ENCODE assay signal across 23 cellular contexts in the genomic region with DNA sequence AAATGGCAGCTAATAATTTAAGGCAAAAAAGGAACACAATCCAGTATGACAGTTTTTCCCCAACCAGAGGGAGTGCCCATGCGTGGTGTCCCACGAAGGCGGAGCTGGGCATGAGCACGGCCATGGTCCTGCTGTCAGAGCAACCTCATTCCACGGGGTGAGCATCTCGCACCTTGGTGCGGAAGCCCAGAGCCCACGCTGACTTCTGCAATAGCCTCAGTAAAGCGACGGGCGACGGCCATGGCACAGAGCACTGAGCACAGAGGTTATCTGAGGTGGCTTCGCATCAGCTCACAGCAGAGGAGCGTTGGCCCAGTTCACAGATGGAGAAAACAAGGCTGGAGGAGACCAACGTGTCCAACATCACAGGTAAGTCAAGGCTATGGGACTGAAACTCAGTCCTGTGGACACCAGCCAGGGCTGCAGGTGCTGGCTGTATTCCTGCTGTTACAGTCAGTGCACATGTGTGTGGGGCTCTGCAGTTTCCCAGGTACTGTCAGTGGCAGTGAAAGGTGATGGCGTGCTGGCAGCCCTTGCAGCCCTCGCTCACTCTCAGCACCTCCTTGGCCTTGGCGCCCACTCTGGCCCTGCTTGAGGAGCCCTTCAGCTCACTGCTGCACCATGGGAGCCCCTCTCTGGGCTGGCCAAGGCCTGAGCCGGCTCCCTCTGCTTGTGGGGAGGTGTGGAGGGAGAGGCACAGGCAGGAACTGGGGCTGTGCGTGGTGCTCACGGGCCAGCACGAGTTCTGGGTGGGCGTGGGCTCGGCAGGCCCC.
DNase-seq lines count a peak whose midpoint lies in the region; ATAC-seq, FAIRE-seq and TF ChIP-seq lines count a peak whose summit lies in the region.
"Had no signal": no experiment of that assay in that cellular context is flagged by ENCODE, and none has a peak within 500 bp of the region (broad histone marks: within the 10 kb centered on the region; RNA-seq: fewer than 3 reads in every experiment).

No MANE protein-coding gene starts in this region.

- H3K4me3 ChIP-seq in iPS-18c (ENCODE audit: insufficient read depth, low read depth, low read length), result peak overlapping the region; percentile 9; the same call in 1 of the 2 replicates
- no peak overlapping the region for H3K4me3 ChIP-seq in pancreas
- no peak overlapping the region for H3K4me3 ChIP-seq in upper lobe of right lung
- no peak overlapping the region for H3K4me3 ChIP-seq in A673 (ENCODE audit: low read depth, low read length, poor library complexity, severe bottlenecking)
- H3K4me3 ChIP-seq: GM12878 had no signal

- no peak overlapping the region for H3K27ac ChIP-seq in pancreas
- no peak overlapping the region for H3K27ac ChIP-seq in upper lobe of right lung
- no peak overlapping the region for H3K27ac ChIP-seq in A673 (ENCODE audit: low read depth, low read length, poor library complexity, severe bottlenecking)
- H3K27ac ChIP-seq: 22Rv1 had no signal

- TF ChIP-seq CTCF in pancreas (IDR thresholded peaks at IDR 0.05), result no peak
- no peak for TF ChIP-seq CTCF in upper lobe of right lung (IDR thresholded peaks at IDR 0.05)
- no peak for TF ChIP-seq CTCF in A673 (conservative IDR thresholded peaks at IDR 0.05; ENCODE audit: low read depth, low read length)

- POLR2A ChIA-PET in A673 (lab: Charles Lee; ENCODE audit: low non-redundant PET), result no interaction called here

- 85 to 88% methylated on average over 24 of the region's 24 CpGs for WGBS in pancreas, 2 donors

- ATAC-seq in pancreas (peak in 3 of 4 donors; percentile 44 to 64 (median 45)), upper lobe of right lung (no peak)
- ATAC-seq: GM12878, HCT116 had no signal

- peaks cover 33% of the 10 kb centered on the region for H3K9me3 ChIP-seq in iPS-18c (ENCODE audit: control insufficient read depth, insufficient read depth, low read length)
- H3K9me3 ChIP-seq in pancreas, result no peaks in the 10 kb centered on the region
- no peaks in the 10 kb centered on the region for H3K9me3 ChIP-seq in upper lobe of right lung
- H3K9me3 ChIP-seq in A673 (ENCODE audit: low read depth, low read length, poor library complexity, severe bottlenecking), result peaks cover 20% of the 10 kb centered on the region
- H3K9me3 ChIP-seq: BE2C had no signal

- no peak for FAIRE-seq in pancreas (lab: Jason Lieb, UNC)
- FAIRE-seq: GM12878 had no signal

- DNase-seq in activated effector memory CD4-positive, alpha-beta T cell treated with anti-CD3 and anti-CD28 coated beads, Interleukin-2, amount 50 U/mL, for 16 hours, result peak; percentile 43
- DNase-seq in activated effector memory CD4-positive, alpha-beta T cell treated with Interleukin-2 at 50 U/mL for 16 hours, result no peak
- DNase-seq in pancreas, result peak in 3 of 6 donors; percentile 20 to 57 (median 47)
- DNase-seq in upper lobe of right lung, result peak; percentile 38
- no peak for DNase-seq in A673 (ENCODE audit: low spot score)
- DNase-seq in activated CD8-positive, alpha-beta memory T cell treated with anti-CD3 and anti-CD28 coated beads, Interleukin-2, amount 50 U/mL, for 48 hours, result no peak
- DNase-seq: ACHN, BE2C, DMS 273 treated with DMSO at 0.1 percent for 48 hours, DMS79, EL, GDM1, NCI-H1048, NCI-H1694, NCI-H2029 treated with DMSO at 0.1 percent for 48 hours, NCI-H446 treated with DMSO at 0.1 percent for 48 hours, NCI-H526 treated with DMSO at 0.1 percent for 48 hours, RPMI8226, SHP77 treated with DMSO at 0.1 percent for 48 hours had no signal

- H3K27me3 ChIP-seq in pancreas, result no peaks in the 10 kb centered on the region
- no peaks in the 10 kb centered on the region for H3K27me3 ChIP-seq in upper lobe of right lung
- H3K27me3 ChIP-seq in A673 (replicated peaks; ENCODE audit: insufficient read depth, low read depth, low read length, poor library complexity), result no peaks in the 10 kb centered on the region
- H3K27me3 ChIP-seq: BE2C had no signal

- BruUV-seq in A673 (replicated peaks; lab: Mats Ljungman, UMichigan), result no TSS peak

- CTCF ChIA-PET in A673 (lab: Charles Lee), result no interaction called here

- intact Hi-C loops in pancreas (cut with DNase I), result no loop called here
- intact Hi-C loops in upper lobe of right lung (cut with DNase I), result no loop called here
- intact Hi-C loops in A673 (cut with micrococcal nuclease; ENCODE audit: unreplicated experiment), result no loop called here

- H3K36me3 ChIP-seq in pancreas (no peaks in the 10 kb centered on the region), upper lobe of right lung (no peaks in the 10 kb centered on the region), A673 (ENCODE audit: insufficient read depth, low read length, poor library complexity, severe bottlenecking) (no peaks in the 10 kb centered on the region)
- H3K36me3 ChIP-seq: BE2C had no signal

- no peaks in the 10 kb centered on the region for H3K4me1 ChIP-seq in pancreas
- H3K4me1 ChIP-seq in upper lobe of right lung, result no peaks in the 10 kb centered on the region
- no peaks in the 10 kb centered on the region for H3K4me1 ChIP-seq in A673 (ENCODE audit: insufficient read depth, low read length, poor library complexity, severe bottlenecking)
- H3K4me1 ChIP-seq: BE2C had no signal

Comparison
In these comparisons a context has a peak if more than half of its experiments do, and no peak if none do; other contexts are left out.
1. DNase-seq: peak in activated effector memory CD4-positive, alpha-beta T cell treated with anti-CD3 and anti-CD28 coated beads, Interleukin-2, amount 50 U/mL, for 16 hours (single experiment) and upper lobe of right lung (single experiment); none in activated effector memory CD4-positive, alpha-beta T cell treated with Interleukin-2 at 50 U/mL for 16 hours (single experiment), A673 (single experiment) and activated CD8-positive, alpha-beta memory T cell treated with anti-CD3 and anti-CD28 coated beads, Interleukin-2, amount 50 U/mL, for 48 hours (single experiment).